1 cellular context compared by ENCODE assay signal in the genomic region with DNA sequence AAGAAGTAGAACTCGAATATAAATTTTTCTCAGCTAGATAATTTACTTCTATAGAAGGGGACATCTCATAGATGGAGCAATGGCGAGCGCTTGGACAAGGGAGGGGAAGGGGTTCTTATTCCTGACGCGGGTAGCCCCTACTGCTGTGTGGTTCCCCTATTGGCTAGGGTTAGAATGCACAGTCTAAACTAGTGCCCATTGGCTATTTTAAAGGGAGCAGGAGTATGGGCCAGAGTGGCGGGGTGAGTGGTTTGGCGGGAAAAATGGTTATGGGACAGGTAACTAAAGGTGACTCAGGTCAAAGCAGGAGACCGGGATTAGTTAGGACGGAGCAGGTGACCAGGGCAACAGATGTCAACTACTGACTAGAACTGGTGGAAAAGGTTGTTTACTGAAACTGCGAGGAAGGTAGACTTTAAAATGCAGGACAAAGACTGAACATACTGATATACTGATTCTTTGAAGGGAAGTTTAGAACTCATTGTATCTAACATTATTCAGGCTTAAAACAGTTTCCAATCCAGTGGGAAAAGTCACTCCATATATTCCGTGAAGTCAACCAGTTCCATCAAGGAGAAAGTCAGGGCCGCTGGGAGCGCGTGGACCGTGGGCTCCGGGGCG.
TF ChIP-seq lines count a peak whose summit lies in the region.

No MANE protein-coding gene starts in this region.

TF ChIP-seq in GM12878, 131 proteins besides CTCF, POLR2A, EP300 and RAD21 (continued from another document):
- TF ChIP-seq BMI1 (IDR thresholded peaks at IDR 0.05; ENCODE audit: borderline replicate concordance) = no peak
- TF ChIP-seq CUX1 (IDR thresholded peaks at IDR 0.05; ENCODE audit: insufficient replicate concordance, low read depth, low read length) = no peak
- no peak for TF ChIP-seq PAX8 (IDR thresholded peaks at IDR 0.05)
- peak; percentile 60; the same call in 1 of the 2 replicates for TF ChIP-seq FOXM1 (IDR thresholded peaks at IDR 0.05; ENCODE audit: low read depth, low read length)
- TF ChIP-seq, protein P1, sequence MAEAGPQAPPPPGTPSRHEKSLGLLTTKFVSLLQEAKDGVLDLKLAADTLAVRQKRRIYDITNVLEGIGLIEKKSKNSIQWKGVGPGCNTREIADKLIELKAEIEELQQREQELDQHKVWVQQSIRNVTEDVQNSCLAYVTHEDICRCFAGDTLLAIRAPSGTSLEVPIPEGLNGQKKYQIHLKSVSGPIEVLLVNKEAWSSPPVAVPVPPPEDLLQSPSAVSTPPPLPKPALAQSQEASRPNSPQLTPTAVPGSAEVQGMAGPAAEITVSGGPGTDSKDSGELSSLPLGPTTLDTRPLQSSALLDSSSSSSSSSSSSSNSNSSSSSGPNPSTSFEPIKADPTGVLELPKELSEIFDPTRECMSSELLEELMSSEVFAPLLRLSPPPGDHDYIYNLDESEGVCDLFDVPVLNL (IDR thresholded peaks at IDR 0.05; ENCODE audit: low read depth, low read length) = peak; percentile 78
- no peak for TF ChIP-seq ZNF687 (IDR thresholded peaks at IDR 0.05)
- TF ChIP-seq TCF12 (IDR thresholded peaks at IDR 0.05; ENCODE audit: low read depth, low read length) = no peak
- TF ChIP-seq, protein P2, sequence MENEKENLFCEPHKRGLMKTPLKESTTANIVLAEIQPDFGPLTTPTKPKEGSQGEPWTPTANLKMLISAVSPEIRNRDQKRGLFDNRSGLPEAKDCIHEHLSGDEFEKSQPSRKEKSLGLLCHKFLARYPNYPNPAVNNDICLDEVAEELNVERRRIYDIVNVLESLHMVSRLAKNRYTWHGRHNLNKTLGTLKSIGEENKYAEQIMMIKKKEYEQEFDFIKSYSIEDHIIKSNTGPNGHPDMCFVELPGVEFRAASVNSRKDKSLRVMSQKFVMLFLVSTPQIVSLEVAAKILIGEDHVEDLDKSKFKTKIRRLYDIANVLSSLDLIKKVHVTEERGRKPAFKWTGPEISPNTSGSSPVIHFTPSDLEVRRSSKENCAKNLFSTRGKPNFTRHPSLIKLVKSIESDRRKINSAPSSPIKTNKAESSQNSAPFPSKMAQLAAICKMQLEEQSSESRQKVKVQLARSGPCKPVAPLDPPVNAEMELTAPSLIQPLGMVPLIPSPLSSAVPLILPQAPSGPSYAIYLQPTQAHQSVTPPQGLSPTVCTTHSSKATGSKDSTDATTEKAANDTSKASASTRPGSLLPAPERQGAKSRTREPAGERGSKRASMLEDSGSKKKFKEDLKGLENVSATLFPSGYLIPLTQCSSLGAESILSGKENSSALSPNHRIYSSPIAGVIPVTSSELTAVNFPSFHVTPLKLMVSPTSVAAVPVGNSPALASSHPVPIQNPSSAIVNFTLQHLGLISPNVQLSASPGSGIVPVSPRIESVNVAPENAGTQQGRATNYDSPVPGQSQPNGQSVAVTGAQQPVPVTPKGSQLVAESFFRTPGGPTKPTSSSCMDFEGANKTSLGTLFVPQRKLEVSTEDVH (IDR thresholded peaks at IDR 0.05; ENCODE audit: low read depth, partially characterized antibody) = peak; percentile 82
- TF ChIP-seq PML (IDR thresholded peaks at IDR 0.05; ENCODE audit: low read length) = peak; percentile 20; the same call in 1 of the 2 replicates
- no peak for TF ChIP-seq TBL1XR1 (IDR thresholded peaks at IDR 0.05; ENCODE audit: low read depth, low read length)
- TF ChIP-seq, protein P3, sequence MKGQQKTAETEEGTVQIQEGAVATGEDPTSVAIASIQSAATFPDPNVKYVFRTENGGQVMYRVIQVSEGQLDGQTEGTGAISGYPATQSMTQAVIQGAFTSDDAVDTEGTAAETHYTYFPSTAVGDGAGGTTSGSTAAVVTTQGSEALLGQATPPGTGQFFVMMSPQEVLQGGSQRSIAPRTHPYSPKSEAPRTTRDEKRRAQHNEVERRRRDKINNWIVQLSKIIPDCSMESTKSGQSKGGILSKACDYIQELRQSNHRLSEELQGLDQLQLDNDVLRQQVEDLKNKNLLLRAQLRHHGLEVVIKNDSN (IDR thresholded peaks at IDR 0.05; ENCODE audit: borderline replicate concordance, extremely low read length, insufficient read depth, low read depth, low read length) = no peak
